Comparison of ENCODE assay signal across 9 cellular contexts in the genomic region with DNA sequence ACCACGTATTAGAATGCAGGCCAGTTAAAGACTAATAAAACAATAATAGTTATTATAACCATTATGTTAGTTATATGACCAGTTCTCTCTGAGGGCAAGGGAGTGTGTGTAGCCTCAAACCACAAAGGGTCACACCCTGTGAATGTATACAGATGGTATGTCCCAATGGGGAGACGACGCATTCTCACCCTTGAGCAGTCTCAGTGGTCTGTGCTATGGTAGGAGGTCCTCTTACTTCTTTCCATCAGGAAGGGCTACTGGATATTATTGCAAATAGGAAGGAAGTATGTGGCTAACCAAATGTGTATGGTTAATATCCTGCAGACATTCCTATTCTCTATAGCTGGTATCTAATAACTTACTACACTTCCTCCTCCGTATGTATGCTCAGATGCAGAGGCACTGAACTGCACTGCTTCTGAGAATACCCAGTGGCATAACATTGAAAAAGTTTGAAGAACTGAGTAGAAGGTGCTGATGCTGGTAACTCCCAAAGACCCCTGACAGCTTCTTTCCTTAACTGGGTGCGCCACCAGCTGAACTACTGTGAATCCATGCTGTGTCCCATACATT.
DNase-seq lines count a peak whose midpoint lies in the region; ATAC-seq and TF ChIP-seq lines count a peak whose summit lies in the region.
"Had no signal": no experiment of that assay in that cellular context is flagged by ENCODE, and none has a peak within 500 bp of the region (broad histone marks: within the 10 kb centered on the region; RNA-seq: fewer than 3 reads in every experiment).

No MANE protein-coding gene starts in this region.

- peaks cover 9% of the 10 kb centered on the region for H3K4me1 ChIP-seq in HAP-1

- no peaks in the 10 kb centered on the region for H3K9me3 ChIP-seq in HAP-1

- no peaks in the 10 kb centered on the region for H3K27me3 ChIP-seq in HAP-1 (ENCODE audit: low read depth)
- H3K27me3 ChIP-seq: foreskin keratinocyte had no signal

- TF ChIP-seq POLR2A in GM18505 (IDR thresholded peaks at IDR 0.05; ENCODE audit: borderline replicate concordance, extremely low read depth, insufficient read depth, insufficient read length), result no peak

- peak; percentile 16 for DNase-seq in KBM-7
- peak; percentile 86 to 90 for DNase-seq in foreskin fibroblast
- no peak for DNase-seq in DMS153 (lab: John Stamatoyannopoulos, UW)
- DNase-seq in NCI-H1417 treated with DMSO at 0.1 percent for 48 hours (lab: John Stamatoyannopoulos, UW), result no peak
- DNase-seq in HAP-1 (ENCODE audit: low spot score in 2 of 2), result no peak
- DNase-seq in activated CD8-positive, alpha-beta memory T cell treated with anti-CD3 and anti-CD28 coated beads, Interleukin-2, amount 50 U/mL, for 48 hours, result no peak

- TF ChIP-seq CTCF in foreskin fibroblast (IDR thresholded peaks at IDR 0.05; ENCODE audit: low read depth, low read length), result no peak

- peak; percentile 38 for ATAC-seq in GM18505 (IDR thresholded peaks at IDR 0.05; ENCODE audit: unreplicated experiment)
- ATAC-seq in GM21786 (IDR thresholded peaks at IDR 0.05; ENCODE audit: unreplicated experiment), result peak; percentile 49
- ATAC-seq: foreskin keratinocyte had no signal

- no peak overlapping the region for H3K4me3 ChIP-seq in foreskin fibroblast (ENCODE audit: low read depth in 1 of 2, low read length in 2 of 2)
- H3K4me3 ChIP-seq in HAP-1, result no peak overlapping the region

- no peaks in the 10 kb centered on the region for H3K36me3 ChIP-seq in HAP-1 (replicated peaks)

- in situ Hi-C loops in KBM-7 (cut with MboI; ENCODE audit: low pct_unique_long_range_greater_than_20kb, low sequenced_read_pairs) (no loop called here), HAP-1 (cut with MboI; ENCODE audit: low sequenced_read_pairs) (no loop called here)

Comparison
In these comparisons a context has a peak if more than half of its experiments do, and no peak if none do; other contexts are left out.
1. DNase-seq: peak in KBM-7 (single experiment) and foreskin fibroblast (2 of 2); none in DMS153 (single experiment), NCI-H1417 treated with DMSO at 0.1 percent for 48 hours (single experiment), HAP-1 (0 of 2) and activated CD8-positive, alpha-beta memory T cell treated with anti-CD3 and anti-CD28 coated beads, Interleukin-2, amount 50 U/mL, for 48 hours (single experiment).